In genomic region chr12:131783915-131784541, GRCh38 we compare ENCODE assay signal across 8 cellular contexts.
A peak's percentile ranks its signal among the peaks of the same experiment; 100 is the strongest.
DNase-seq lines count a peak whose midpoint lies in the region; ATAC-seq and TF ChIP-seq lines count a peak whose summit lies in the region.

No MANE protein-coding gene starts in this region.

- TF ChIP-seq CTCF in GM13976 (IDR thresholded peaks at IDR 0.05; ENCODE audit: borderline replicate concordance, control extremely low read depth, extremely low read depth, insufficient read depth, missing control alignments), result no peak

- no peaks in the 10 kb centered on the region for H3K9me3 Mint-ChIP-seq in effector memory CD8-positive, alpha-beta T cell

- H3K27ac Mint-ChIP-seq in effector memory CD8-positive, alpha-beta T cell, result peak overlapping the region in 1 of 2 donors; percentile 38

- peaks cover 0 to 4% of the 10 kb centered on the region in 2 donors for H3K4me1 Mint-ChIP-seq in effector memory CD8-positive, alpha-beta T cell (ENCODE audit: low read depth in 2 of 2)

- ATAC-seq in HG02759 (IDR thresholded peaks at IDR 0.05; ENCODE audit: unreplicated experiment) (peak; percentile 72), HG03469 (IDR thresholded peaks at IDR 0.05; ENCODE audit: unreplicated experiment) (no peak)
- ATAC-seq in effector memory CD8-positive, alpha-beta T cell (replicated peaks), result no peak

- H3K36me3 Mint-ChIP-seq in effector memory CD8-positive, alpha-beta T cell (ENCODE audit: insufficient read depth), result peaks cover 58% of the 10 kb centered on the region

- DNase-seq in GM13976 (ENCODE audit: low spot score), result peak; percentile 57
- peak; percentile 64 to 90 for DNase-seq in SW 1271 (lab: John Stamatoyannopoulos, UW)
- DNase-seq in iPS-NIHi11 (ENCODE audit: low spot score), result peak; percentile 61
- DNase-seq in effector memory CD8-positive, alpha-beta T cell, result no peak
- DNase-seq in NCI-H2227 treated with DMSO at 0.1 percent for 48 hours (lab: John Stamatoyannopoulos, UW), result no peak
- DNase-seq in activated T-cell treated with anti-CD3 and anti-CD28 coated beads for 4 hours, result no peak

- no peak overlapping the region for H3K4me3 Mint-ChIP-seq in effector memory CD8-positive, alpha-beta T cell

- no peaks in the 10 kb centered on the region for H3K27me3 Mint-ChIP-seq in effector memory CD8-positive, alpha-beta T cell

- in situ Hi-C loops in GM13976 (cut with MboI; ENCODE audit: low sequenced_read_pairs, unreplicated experiment), result no loop called here

Comparison
In these comparisons a context has a peak if more than half of its experiments do, and no peak if none do; other contexts are left out.
1. DNase-seq: peak in GM13976 (single experiment), SW 1271 (2 of 2) and iPS-NIHi11 (single experiment); none in effector memory CD8-positive, alpha-beta T cell (0 of 3), NCI-H2227 treated with DMSO at 0.1 percent for 48 hours (single experiment) and activated T-cell treated with anti-CD3 and anti-CD28 coated beads for 4 hours (single experiment).